Comparison of ENCODE assay signal across 1 cellular context in genomic region chr13:99601535-99601934, GRCh38.
TF ChIP-seq lines count a peak whose summit lies in the region.

No MANE protein-coding gene starts in this region.

TF ChIP-seq in H1, 55 proteins besides CTCF, POLR2A, EP300 and RAD21 (continued from another document):
- TF ChIP-seq CHD7 (IDR thresholded peaks at IDR 0.05; ENCODE audit: insufficient replicate concordance, low read length), result no peak
- no peak for TF ChIP-seq SUZ12 (IDR thresholded peaks at IDR 0.05; ENCODE audit: low read length)
- no peak for TF ChIP-seq GTF2F1 (IDR thresholded peaks at IDR 0.05; ENCODE audit: borderline replicate concordance, low read depth, low read length)
- no peak for TF ChIP-seq PHF8 (conservative IDR thresholded peaks at IDR 0.05; ENCODE audit: low read depth, low read length)
- no peak for TF ChIP-seq CTBP2 (IDR thresholded peaks at IDR 0.05; ENCODE audit: borderline replicate concordance, insufficient read depth, insufficient read length, low read length)
- TF ChIP-seq HDAC6 (IDR thresholded peaks at IDR 0.05; ENCODE audit: low read depth, low read length), result no peak
- no peak for TF ChIP-seq KDM4A (IDR thresholded peaks at IDR 0.05; ENCODE audit: low read depth, low read length, severe bottlenecking)
- TF ChIP-seq SP1 (IDR thresholded peaks at IDR 0.05; ENCODE audit: low read depth, low read length), result no peak
- no peak for TF ChIP-seq POU5F1 (IDR thresholded peaks at IDR 0.05; ENCODE audit: low read depth, low read length)
- no peak for TF ChIP-seq SIRT6 (IDR thresholded peaks at IDR 0.05; ENCODE audit: low read length)
- TF ChIP-seq EZH2 (IDR thresholded peaks at IDR 0.05; ENCODE audit: low read depth, low read length, severe bottlenecking), result no peak
- TF ChIP-seq SRF (IDR thresholded peaks at IDR 0.05; ENCODE audit: low read depth, low read length), result no peak
TF ChIP-seq in H1: peak in this region for 0.
